ENCODE assay signal across 10 cellular contexts in the genomic region with DNA sequence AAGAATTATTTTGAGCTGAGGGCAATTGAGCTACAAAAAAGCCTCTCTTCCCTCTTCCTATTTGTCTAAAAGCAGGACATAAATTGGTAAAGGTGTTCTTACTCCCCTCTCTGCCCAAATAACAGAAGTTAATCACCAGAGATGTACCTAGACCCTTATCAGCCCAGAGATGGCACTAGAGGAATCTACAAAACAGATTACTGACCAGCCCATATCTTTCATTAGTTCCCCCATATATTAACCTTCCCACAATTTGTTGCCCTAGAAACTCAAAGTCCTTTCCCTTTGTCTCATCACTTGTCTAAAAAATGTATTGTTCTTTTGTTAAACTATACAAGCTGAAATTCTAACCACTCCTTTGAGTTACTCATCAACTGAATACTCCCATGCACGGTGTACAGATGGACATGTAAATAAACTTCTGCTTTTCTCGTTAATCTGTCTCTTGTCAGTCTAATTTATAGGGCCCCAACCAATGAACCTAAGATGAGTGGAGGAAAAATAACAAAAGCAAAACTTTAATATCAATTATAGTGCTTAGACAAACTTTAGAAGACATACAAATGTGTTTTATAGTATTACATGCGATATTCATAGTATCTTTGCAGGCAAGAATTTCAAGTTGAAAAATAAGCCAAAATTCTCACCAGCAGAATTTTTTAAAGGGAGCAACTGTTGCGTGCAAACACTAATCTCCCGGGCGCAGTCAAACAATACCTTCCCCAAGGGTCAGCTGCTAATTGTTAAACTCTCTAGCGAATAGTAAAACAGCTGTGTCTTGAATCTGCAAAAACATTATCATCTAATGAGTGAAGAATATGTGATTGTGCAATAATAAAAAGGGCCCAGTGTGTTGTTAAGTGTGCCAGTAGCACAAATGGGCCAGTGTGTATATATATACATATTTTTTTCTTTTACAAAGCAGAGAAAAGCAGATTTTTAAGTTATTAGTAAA.
DNase-seq lines count a peak whose midpoint lies in the region; ATAC-seq and TF ChIP-seq lines count a peak whose summit lies in the region.
"Had no signal": no experiment of that assay in that cellular context is flagged by ENCODE, and none has a peak within 500 bp of the region (broad histone marks: within the 10 kb centered on the region; RNA-seq: fewer than 3 reads in every experiment).

No MANE protein-coding gene starts in this region.

- no peaks in the 10 kb centered on the region for H3K27me3 ChIP-seq in adrenal gland

- TF ChIP-seq CTCF in C4-2B (conservative IDR thresholded peaks at IDR 0.05) (peak; percentile 20), adrenal gland (IDR thresholded peaks at IDR 0.05) (no peak)

- no peaks in the 10 kb centered on the region for H3K4me1 ChIP-seq in adrenal gland (replicated peaks in 1 of 2)

- DNase-seq in dermis blood vessel endothelial cell (peak; percentile 31), NCI-H446 (lab: John Stamatoyannopoulos, UW) (no peak), NCI-H187 treated with DMSO at 0.1 percent for 48 hours (lab: John Stamatoyannopoulos, UW) (no peak), adrenal gland (no peak)
- no peak for DNase-seq in activated CD4-positive, alpha-beta T cell treated with anti-CD3 and anti-CD28 coated beads, Interleukin-2, amount 50 U/mL, for 4 hours
- DNase-seq: effector CD4-positive, alpha-beta T cell had no signal

- no peak overlapping the region for H3K4me3 ChIP-seq in adrenal gland

- peak; percentile 80 for ATAC-seq in GM19438 (IDR thresholded peaks at IDR 0.05; ENCODE audit: low read depth, unreplicated experiment)
- ATAC-seq in HG03558 (IDR thresholded peaks at IDR 0.05; ENCODE audit: extremely low read depth, unreplicated experiment), result peak; percentile 70
- ATAC-seq: left lobe of liver had no signal

- TF ChIP-seq POLR2A in adrenal gland (IDR thresholded peaks at IDR 0.05), result no peak

- no peaks in the 10 kb centered on the region for H3K36me3 ChIP-seq in adrenal gland (replicated peaks in 1 of 2)

- H3K9me3 ChIP-seq in adrenal gland (replicated peaks in 1 of 3), result no peaks in the 10 kb centered on the region

- H3K27ac ChIP-seq in C4-2B, result no peak overlapping the region
- no peak overlapping the region for H3K27ac ChIP-seq in adrenal gland

- intact Hi-C loops in adrenal gland (cut with DNase I), result no loop called here

- WGBS in adrenal gland, 4 donors, result 76 to 79% (median 78%) methylated on average over 7 of the region's 7 CpGs
